8 cellular contexts compared by ENCODE assay signal in genomic region chr1:11650331-11650991, GRCh38. TPM values are rescaled to one million over a fixed set of nuclear protein-coding genes. Genes with fewer than 3 reads are reported as not detected.
DNase-seq lines count a peak whose midpoint lies in the region; ATAC-seq lines count a peak whose summit lies in the region.

No MANE protein-coding gene starts in this region.

- ATAC-seq in left colon (peak; percentile 74), HG03378 (IDR thresholded peaks at IDR 0.05; ENCODE audit: unreplicated experiment) (no peak)

- intact Hi-C loops in left colon (cut with DNase I, micrococcal nuclease), result no loop called here

- DNase-seq in GM03348 (ENCODE audit: low spot score) (peak; percentile 86), NCI-H2029 (lab: John Stamatoyannopoulos, UW) (peak; percentile 64), cerebellum (ENCODE audit: low spot score) (peak; percentile 42), left colon (peak; percentile 70 to 87), LoVo (ENCODE audit: low spot score) (no peak)
- DNase-seq in activated CD4-positive, alpha-beta T cell treated with anti-CD3 and anti-CD28 coated beads for 24 hours (ENCODE audit: low read depth in 2 of 2), result peak; percentile 58 to 68
- DNase-seq in stimulated activated CD4-positive, alpha-beta T cell treated with anti-CD3 and anti-CD28 coated beads, Interleukin-4, amount 100 ng/mL, for 24 hours, result peak; percentile 80

RNA-seq across cellular contexts. Expression of gene FBXO2, which starts 3.8 kb away (rescaled TPM):
- total RNA-seq in cerebellum, result 3.7 TPM
- total RNA-seq in left colon, result 1 to 10 TPM in 1 of 2 donors, under 1 TPM in 1; 0.55 to 1.4 TPM

RNA-seq across cellular contexts. Expression of gene FBXO44, which starts 4.2 kb away (rescaled TPM):
- total RNA-seq in cerebellum (28.6 TPM), left colon (1 to 10 TPM; 4.0 to 8.1 TPM)

RNA-seq across cellular contexts. Expression of gene FBXO6, which starts 13.5 kb away (rescaled TPM):
- total RNA-seq in cerebellum, result 2.6 TPM
- total RNA-seq in left colon, result 1 to 10 TPM; 6.8 to 8.1 TPM

RNA-seq across cellular contexts. Expression of gene MAD2L2, which starts 30.5 kb away (rescaled TPM):
- total RNA-seq in cerebellum (45.4 TPM), left colon (1 to 10 TPM; 7.0 to 7.4 TPM)

RNA-seq across cellular contexts. Expression of gene DRAXIN, which starts 41.0 kb away (rescaled TPM):
- total RNA-seq in cerebellum, result 63.6 TPM
- total RNA-seq in left colon, result under 1 TPM; 0.06 to 0.11 TPM
